In genomic region chr1:175364424-175365076, GRCh38 we compare ENCODE assay signal across 14 cellular contexts.
DNase-seq lines count a peak whose midpoint lies in the region; ATAC-seq, FAIRE-seq and TF ChIP-seq lines count a peak whose summit lies in the region.
"Had no signal": no experiment of that assay in that cellular context is flagged by ENCODE, and none has a peak within 500 bp of the region (broad histone marks: within the 10 kb centered on the region; RNA-seq: fewer than 3 reads in every experiment).

No MANE protein-coding gene starts in this region.

- no peak for TF ChIP-seq POLR2A in gastrocnemius medialis (IDR thresholded peaks at IDR 0.05)

- H3K27me3 Mint-ChIP-seq in activated CD4-positive, alpha-beta memory T cell treated with anti-CD3 and anti-CD28 coated beads, Interleukin-2, amount 10 ng/mL, durations not matched to agents 7 days and 5 days = peaks cover 30% of the 10 kb centered on the region
- peaks cover 27% of the 10 kb centered on the region for H3K27me3 Mint-ChIP-seq in activated T-helper 17 cell treated with anti-CD3 and anti-CD28 coated beads, Interleukin-2, amount 50 U/mL, for 72 hours

- in situ Hi-C loops in gastrocnemius medialis (cut with MboI; ENCODE audit: low sequenced_read_pairs in 4 of 4) = no loop called here

- POLR2A ChIA-PET in activated CD4-positive, alpha-beta memory T cell treated with anti-CD3 and anti-CD28 coated beads, Interleukin-2, amount 10 ng/mL, durations not matched to agents 7 days and 5 days (lab: Charles Lee) = no interaction called here

- peaks cover 4% of the 10 kb centered on the region for H3K4me1 Mint-ChIP-seq in activated CD4-positive, alpha-beta memory T cell treated with anti-CD3 and anti-CD28 coated beads, Interleukin-2, amount 10 ng/mL, durations not matched to agents 7 days and 5 days
- H3K4me1 Mint-ChIP-seq in activated T-helper 17 cell treated with anti-CD3 and anti-CD28 coated beads, Interleukin-2, amount 50 U/mL, for 72 hours = no peaks in the 10 kb centered on the region

- no peaks in the 10 kb centered on the region for H3K27me3 ChIP-seq in gastrocnemius medialis

- intact Hi-C loops in gastrocnemius medialis (cut with DNase I; ENCODE audit: low total_unique reads) = no loop called here

- FAIRE-seq in GM18507 (lab: Jason Lieb, UNC) = peak; percentile 88

- H3K4me3 ChIP-seq in gastrocnemius medialis = no peak overlapping the region
- H3K4me3 ChIP-seq: cardiac muscle cell, GM23248 had no signal

- H3K27ac Mint-ChIP-seq in activated CD4-positive, alpha-beta memory T cell treated with anti-CD3 and anti-CD28 coated beads, Interleukin-2, amount 10 ng/mL, durations not matched to agents 7 days and 5 days = no peak overlapping the region
- no peak overlapping the region for H3K27ac Mint-ChIP-seq in activated T-helper 17 cell treated with anti-CD3 and anti-CD28 coated beads, Interleukin-2, amount 50 U/mL, for 72 hours
- H3K27ac Mint-ChIP-seq: activated naive CD4-positive, alpha-beta T cell treated with anti-CD3 and anti-CD28 coated beads for 36 hours had no signal

- ATAC-seq in GM19467 (IDR thresholded peaks at IDR 0.05; ENCODE audit: unreplicated experiment) (peak; percentile 53), HG02885 (IDR thresholded peaks at IDR 0.05; ENCODE audit: poor library complexity, unreplicated experiment) (peak; percentile 88), HG03521 (IDR thresholded peaks at IDR 0.05; ENCODE audit: unreplicated experiment) (peak; percentile 63), gastrocnemius medialis (no peak)
- ATAC-seq in activated T-helper 17 cell treated with anti-CD3 and anti-CD28 coated beads, Interleukin-2, amount 50 U/mL, for 72 hours (replicated peaks) = no peak

- CTCF ChIA-PET in activated CD4-positive, alpha-beta memory T cell treated with anti-CD3 and anti-CD28 coated beads, Interleukin-2, amount 10 ng/mL, durations not matched to agents 7 days and 5 days (lab: Charles Lee) = interaction anchor here (1.0 to 1.6 kb wide), 2 partner anchors 9 to 27 kb away, joined by 3 read pairs; no protein-coding TSS in a partner anchor

- no peaks in the 10 kb centered on the region for H3K4me1 ChIP-seq in gastrocnemius medialis

- H3K9me3 ChIP-seq in gastrocnemius medialis = no peaks in the 10 kb centered on the region

- H3K9me3 Mint-ChIP-seq in activated CD4-positive, alpha-beta memory T cell treated with anti-CD3 and anti-CD28 coated beads, Interleukin-2, amount 10 ng/mL, durations not matched to agents 7 days and 5 days = no peaks in the 10 kb centered on the region
- no peaks in the 10 kb centered on the region for H3K9me3 Mint-ChIP-seq in activated T-helper 17 cell treated with anti-CD3 and anti-CD28 coated beads, Interleukin-2, amount 50 U/mL, for 72 hours
- H3K9me3 Mint-ChIP-seq: activated naive CD4-positive, alpha-beta T cell treated with anti-CD3 and anti-CD28 coated beads for 36 hours had no signal

- no peaks in the 10 kb centered on the region for H3K36me3 Mint-ChIP-seq in activated CD4-positive, alpha-beta memory T cell treated with anti-CD3 and anti-CD28 coated beads, Interleukin-2, amount 10 ng/mL, durations not matched to agents 7 days and 5 days (ENCODE audit: low read depth)
- no peaks in the 10 kb centered on the region for H3K36me3 Mint-ChIP-seq in activated T-helper 17 cell treated with anti-CD3 and anti-CD28 coated beads, Interleukin-2, amount 50 U/mL, for 72 hours (ENCODE audit: low read depth)

- no peak overlapping the region for H3K4me3 Mint-ChIP-seq in activated CD4-positive, alpha-beta memory T cell treated with anti-CD3 and anti-CD28 coated beads, Interleukin-2, amount 10 ng/mL, durations not matched to agents 7 days and 5 days
- H3K4me3 Mint-ChIP-seq in activated T-helper 17 cell treated with anti-CD3 and anti-CD28 coated beads, Interleukin-2, amount 50 U/mL, for 72 hours = no peak overlapping the region
- H3K4me3 Mint-ChIP-seq: activated naive CD4-positive, alpha-beta T cell treated with anti-CD3 and anti-CD28 coated beads for 36 hours had no signal

- no peak for TF ChIP-seq CTCF in gastrocnemius medialis (IDR thresholded peaks at IDR 0.05 in 4 of 5, conservative IDR thresholded peaks at IDR 0.05 in 1 of 5)

- H3K36me3 ChIP-seq in gastrocnemius medialis = no peaks in the 10 kb centered on the region
- H3K36me3 ChIP-seq: cardiac muscle cell had no signal

- no peak overlapping the region for H3K27ac ChIP-seq in gastrocnemius medialis
- H3K27ac ChIP-seq: cardiac muscle cell, GM23248 had no signal

- DNase-seq in GM18507 (ENCODE audit: extremely low spot score, insufficient read length, low read depth) (peak; percentile 36), gastrocnemius medialis (no peak)
- no peak for DNase-seq in activated CD4-positive, alpha-beta memory T cell treated with anti-CD3 and anti-CD28 coated beads, Interleukin-2, amount 10 ng/mL, durations not matched to agents 7 days and 5 days
- DNase-seq in stimulated activated naive CD4-positive, alpha-beta T cell (lab: John Stamatoyannopoulos, UW) = no peak
- DNase-seq: activated CD4-positive, alpha-beta T cell treated with anti-CD3 and anti-CD28 coated beads, Interleukin-2, amount 50 U/mL, for 1 hour; activated naive CD4-positive, alpha-beta T cell treated with anti-CD3 and anti-CD28 coated beads for 36 hours; AML-193; GM23248; NCI-H1694 treated with DMSO at 0.1 percent for 48 hours had no signal

Comparison
In these comparisons a context has a peak if more than half of its experiments do, and no peak if none do; other contexts are left out.
1. ATAC-seq: peak in GM19467 (single experiment), HG02885 (single experiment) and HG03521 (single experiment); none in activated T-helper 17 cell treated with anti-CD3 and anti-CD28 coated beads, Interleukin-2, amount 50 U/mL, for 72 hours (single experiment) and gastrocnemius medialis (0 of 2).